In genomic region chr18:44651453-44651852, GRCh38 we compare ENCODE assay signal across 1 cellular context.
TF ChIP-seq lines count a peak whose summit lies in the region.

No MANE protein-coding gene starts in this region.

TF ChIP-seq in K562, 482 proteins besides CTCF, POLR2A, EP300 and RAD21 (continued from another document and continues in another):
- TF ChIP-seq HSF4 (CRISPR knock-in tag; IDR thresholded peaks at IDR 0.05; ENCODE audit: borderline replicate concordance) = no peak
- no peak for TF ChIP-seq RBM25 (IDR thresholded peaks at IDR 0.05; ENCODE audit: low read depth, low read length, severe bottlenecking)
- TF ChIP-seq USF1 (CRISPR knock-in tag; IDR thresholded peaks at IDR 0.05) = no peak
- TF ChIP-seq CAMTA2 (CRISPR knock-in tag; conservative IDR thresholded peaks at IDR 0.05) = no peak
- TF ChIP-seq, protein P1, sequence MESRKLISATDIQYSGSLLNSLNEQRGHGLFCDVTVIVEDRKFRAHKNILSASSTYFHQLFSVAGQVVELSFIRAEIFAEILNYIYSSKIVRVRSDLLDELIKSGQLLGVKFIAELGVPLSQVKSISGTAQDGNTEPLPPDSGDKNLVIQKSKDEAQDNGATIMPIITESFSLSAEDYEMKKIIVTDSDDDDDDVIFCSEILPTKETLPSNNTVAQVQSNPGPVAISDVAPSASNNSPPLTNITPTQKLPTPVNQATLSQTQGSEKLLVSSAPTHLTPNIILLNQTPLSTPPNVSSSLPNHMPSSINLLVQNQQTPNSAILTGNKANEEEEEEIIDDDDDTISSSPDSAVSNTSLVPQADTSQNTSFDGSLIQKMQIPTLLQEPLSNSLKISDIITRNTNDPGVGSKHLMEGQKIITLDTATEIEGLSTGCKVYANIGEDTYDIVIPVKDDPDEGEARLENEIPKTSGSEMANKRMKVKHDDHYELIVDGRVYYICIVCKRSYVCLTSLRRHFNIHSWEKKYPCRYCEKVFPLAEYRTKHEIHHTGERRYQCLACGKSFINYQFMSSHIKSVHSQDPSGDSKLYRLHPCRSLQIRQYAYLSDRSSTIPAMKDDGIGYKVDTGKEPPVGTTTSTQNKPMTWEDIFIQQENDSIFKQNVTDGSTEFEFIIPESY (CRISPR knock-in tag; IDR thresholded peaks at IDR 0.05) = no peak
- TF ChIP-seq BCOR (IDR thresholded peaks at IDR 0.05) = no peak
- TF ChIP-seq ZFX (CRISPR knock-in tag; IDR thresholded peaks at IDR 0.05) = no peak
- TF ChIP-seq ZNF316 (IDR thresholded peaks at IDR 0.05) = no peak
- TF ChIP-seq, protein P2, sequence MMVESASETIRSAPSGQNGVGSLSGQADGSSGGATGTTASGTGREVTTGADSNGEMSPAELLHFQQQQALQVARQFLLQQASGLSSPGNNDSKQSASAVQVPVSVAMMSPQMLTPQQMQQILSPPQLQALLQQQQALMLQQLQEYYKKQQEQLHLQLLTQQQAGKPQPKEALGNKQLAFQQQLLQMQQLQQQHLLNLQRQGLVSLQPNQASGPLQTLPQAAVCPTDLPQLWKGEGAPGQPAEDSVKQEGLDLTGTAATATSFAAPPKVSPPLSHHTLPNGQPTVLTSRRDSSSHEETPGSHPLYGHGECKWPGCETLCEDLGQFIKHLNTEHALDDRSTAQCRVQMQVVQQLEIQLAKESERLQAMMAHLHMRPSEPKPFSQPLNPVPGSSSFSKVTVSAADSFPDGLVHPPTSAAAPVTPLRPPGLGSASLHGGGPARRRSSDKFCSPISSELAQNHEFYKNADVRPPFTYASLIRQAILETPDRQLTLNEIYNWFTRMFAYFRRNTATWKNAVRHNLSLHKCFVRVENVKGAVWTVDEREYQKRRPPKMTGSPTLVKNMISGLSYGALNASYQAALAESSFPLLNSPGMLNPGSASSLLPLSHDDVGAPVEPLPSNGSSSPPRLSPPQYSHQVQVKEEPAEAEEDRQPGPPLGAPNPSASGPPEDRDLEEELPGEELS (CRISPR knock-in tag; IDR thresholded peaks at IDR 0.05; ENCODE audit: borderline replicate concordance) = no peak
- no peak for TF ChIP-seq GTF3C2 (IDR thresholded peaks at IDR 0.05; ENCODE audit: borderline replicate concordance, extremely low read depth, insufficient read length)
- TF ChIP-seq ZNF431 (CRISPR knock-in tag; IDR thresholded peaks at IDR 0.05) = no peak
- no peak for TF ChIP-seq MEF2D (tag; conservative IDR thresholded peaks at IDR 0.05; ENCODE audit: low read depth)
- TF ChIP-seq HINFP (tag; conservative IDR thresholded peaks at IDR 0.05; ENCODE audit: low read depth) = no peak
- TF ChIP-seq TFE3 (CRISPR knock-in tag; IDR thresholded peaks at IDR 0.05) = no peak
- TF ChIP-seq, protein P3, sequence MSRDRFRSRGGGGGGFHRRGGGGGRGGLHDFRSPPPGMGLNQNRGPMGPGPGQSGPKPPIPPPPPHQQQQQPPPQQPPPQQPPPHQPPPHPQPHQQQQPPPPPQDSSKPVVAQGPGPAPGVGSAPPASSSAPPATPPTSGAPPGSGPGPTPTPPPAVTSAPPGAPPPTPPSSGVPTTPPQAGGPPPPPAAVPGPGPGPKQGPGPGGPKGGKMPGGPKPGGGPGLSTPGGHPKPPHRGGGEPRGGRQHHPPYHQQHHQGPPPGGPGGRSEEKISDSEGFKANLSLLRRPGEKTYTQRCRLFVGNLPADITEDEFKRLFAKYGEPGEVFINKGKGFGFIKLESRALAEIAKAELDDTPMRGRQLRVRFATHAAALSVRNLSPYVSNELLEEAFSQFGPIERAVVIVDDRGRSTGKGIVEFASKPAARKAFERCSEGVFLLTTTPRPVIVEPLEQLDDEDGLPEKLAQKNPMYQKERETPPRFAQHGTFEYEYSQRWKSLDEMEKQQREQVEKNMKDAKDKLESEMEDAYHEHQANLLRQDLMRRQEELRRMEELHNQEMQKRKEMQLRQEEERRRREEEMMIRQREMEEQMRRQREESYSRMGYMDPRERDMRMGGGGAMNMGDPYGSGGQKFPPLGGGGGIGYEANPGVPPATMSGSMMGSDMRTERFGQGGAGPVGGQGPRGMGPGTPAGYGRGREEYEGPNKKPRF (IDR thresholded peaks at IDR 0.05; ENCODE audit: low read depth, low read length) = no peak
- no peak for TF ChIP-seq SREBF1 (IDR thresholded peaks at IDR 0.05; ENCODE audit: borderline replicate concordance, low read depth, low read length)
- TF ChIP-seq GATA2 (CRISPR knock-in tag; IDR thresholded peaks at IDR 0.05) = no peak
- TF ChIP-seq, protein P4, sequence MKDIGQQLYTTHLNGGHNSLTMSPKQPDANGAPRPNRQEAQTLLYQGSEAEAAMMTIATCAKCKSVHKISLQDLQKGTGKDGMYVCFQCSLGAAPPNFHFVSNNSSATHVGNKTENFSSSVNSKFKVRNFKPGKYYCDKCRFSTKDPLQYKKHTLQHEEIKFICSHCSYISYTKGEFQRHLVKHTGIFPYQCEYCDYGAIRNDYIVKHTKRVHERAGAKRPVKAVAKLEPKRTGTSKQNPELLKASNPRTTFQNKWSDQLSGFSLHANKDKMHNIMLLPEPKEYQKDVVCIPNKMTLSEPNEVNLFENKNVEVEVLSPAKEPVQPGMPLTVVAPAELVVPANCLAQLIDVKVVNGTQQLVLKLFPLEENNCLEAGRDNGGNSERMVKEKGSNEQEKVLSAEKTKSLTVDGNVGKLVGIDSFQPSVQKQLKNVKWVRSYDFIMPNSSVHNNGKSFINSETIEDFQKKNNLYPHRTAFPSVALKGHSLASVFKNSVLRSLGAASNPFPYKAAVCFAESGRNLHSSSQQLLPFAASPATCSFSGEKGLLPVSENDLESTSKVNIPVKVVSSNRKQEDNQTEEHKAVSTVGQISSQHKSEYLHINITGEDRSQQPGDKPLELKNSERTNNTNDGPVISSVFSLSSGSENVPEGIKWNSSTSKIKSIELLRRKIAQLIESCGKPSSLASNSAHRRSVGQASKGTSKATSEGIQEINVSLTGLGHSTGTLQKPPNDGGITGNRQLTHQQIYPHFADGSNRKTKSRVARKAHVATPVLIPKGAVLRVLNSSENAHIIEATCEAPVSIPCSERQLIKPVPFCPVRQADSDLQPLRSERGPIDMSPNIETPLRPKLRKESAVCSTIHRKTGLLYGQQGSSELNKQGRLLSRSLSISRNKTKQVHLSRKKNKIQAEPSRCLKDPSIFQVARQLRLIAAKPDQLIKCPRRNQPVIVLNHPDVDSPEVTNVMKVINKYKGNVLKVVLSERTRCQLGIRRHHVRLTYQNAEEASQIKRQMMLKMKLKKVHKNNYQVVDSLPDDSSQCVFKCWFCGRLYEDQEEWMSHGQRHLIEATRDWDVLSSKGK (CRISPR knock-in tag; IDR thresholded peaks at IDR 0.05) = no peak
- no peak for TF ChIP-seq ZNF280A (IDR thresholded peaks at IDR 0.05; ENCODE audit: low read depth, partially characterized antibody)
- no peak for TF ChIP-seq TRIM28 (IDR thresholded peaks at IDR 0.05)
- no peak for TF ChIP-seq RBFOX2 (IDR thresholded peaks at IDR 0.05; ENCODE audit: low read depth, low read length)
- TF ChIP-seq CBFA2T3 (IDR thresholded peaks at IDR 0.05) = peak; percentile 35; the same call in 1 of the 2 replicates
- no peak for TF ChIP-seq MAFG (tag; conservative IDR thresholded peaks at IDR 0.05)
- no peak for TF ChIP-seq CREBBP (IDR thresholded peaks at IDR 0.05; ENCODE audit: low read depth, low read length)
- no peak for TF ChIP-seq TFAM (CRISPR knock-in tag; conservative IDR thresholded peaks at IDR 0.05)
- peak; percentile 58 for TF ChIP-seq JUN (IDR thresholded peaks at IDR 0.05; ENCODE audit: borderline replicate concordance, low read depth, low read length)
- no peak for TF ChIP-seq JUN (CRISPR knock-in tag; IDR thresholded peaks at IDR 0.05; ENCODE audit: borderline replicate concordance)
- no peak for TF ChIP-seq SMAD2 (IDR thresholded peaks at IDR 0.05; ENCODE audit: low read depth, low read length)
- TF ChIP-seq DACH1 (IDR thresholded peaks at IDR 0.05; ENCODE audit: partially characterized antibody) = no peak
- no peak for TF ChIP-seq ZNF146 (CRISPR knock-in tag; IDR thresholded peaks at IDR 0.05; ENCODE audit: unreplicated experiment)
- peak in 1 of 2 experiments; percentile 33; a peak in 1 of 4 replicates for TF ChIP-seq RCOR1 (IDR thresholded peaks at IDR 0.05; ENCODE audit: borderline replicate concordance in 1 of 2, low read depth in 2 of 2, low read length in 2 of 2)
- TF ChIP-seq, protein P5, sequence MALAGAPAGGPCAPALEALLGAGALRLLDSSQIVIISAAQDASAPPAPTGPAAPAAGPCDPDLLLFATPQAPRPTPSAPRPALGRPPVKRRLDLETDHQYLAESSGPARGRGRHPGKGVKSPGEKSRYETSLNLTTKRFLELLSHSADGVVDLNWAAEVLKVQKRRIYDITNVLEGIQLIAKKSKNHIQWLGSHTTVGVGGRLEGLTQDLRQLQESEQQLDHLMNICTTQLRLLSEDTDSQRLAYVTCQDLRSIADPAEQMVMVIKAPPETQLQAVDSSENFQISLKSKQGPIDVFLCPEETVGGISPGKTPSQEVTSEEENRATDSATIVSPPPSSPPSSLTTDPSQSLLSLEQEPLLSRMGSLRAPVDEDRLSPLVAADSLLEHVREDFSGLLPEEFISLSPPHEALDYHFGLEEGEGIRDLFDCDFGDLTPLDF (CRISPR knock-in tag; IDR thresholded peaks at IDR 0.05) = no peak
- no peak for TF ChIP-seq HMG20A (CRISPR knock-in tag; conservative IDR thresholded peaks at IDR 0.05)
- TF ChIP-seq ZFP30 (CRISPR knock-in tag; IDR thresholded peaks at IDR 0.05; ENCODE audit: borderline replicate concordance) = no peak
- TF ChIP-seq, protein P6, sequence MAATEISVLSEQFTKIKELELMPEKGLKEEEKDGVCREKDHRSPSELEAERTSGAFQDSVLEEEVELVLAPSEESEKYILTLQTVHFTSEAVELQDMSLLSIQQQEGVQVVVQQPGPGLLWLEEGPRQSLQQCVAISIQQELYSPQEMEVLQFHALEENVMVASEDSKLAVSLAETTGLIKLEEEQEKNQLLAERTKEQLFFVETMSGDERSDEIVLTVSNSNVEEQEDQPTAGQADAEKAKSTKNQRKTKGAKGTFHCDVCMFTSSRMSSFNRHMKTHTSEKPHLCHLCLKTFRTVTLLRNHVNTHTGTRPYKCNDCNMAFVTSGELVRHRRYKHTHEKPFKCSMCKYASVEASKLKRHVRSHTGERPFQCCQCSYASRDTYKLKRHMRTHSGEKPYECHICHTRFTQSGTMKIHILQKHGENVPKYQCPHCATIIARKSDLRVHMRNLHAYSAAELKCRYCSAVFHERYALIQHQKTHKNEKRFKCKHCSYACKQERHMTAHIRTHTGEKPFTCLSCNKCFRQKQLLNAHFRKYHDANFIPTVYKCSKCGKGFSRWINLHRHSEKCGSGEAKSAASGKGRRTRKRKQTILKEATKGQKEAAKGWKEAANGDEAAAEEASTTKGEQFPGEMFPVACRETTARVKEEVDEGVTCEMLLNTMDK (IDR thresholded peaks at IDR 0.05; ENCODE audit: borderline replicate concordance, insufficient read depth, low read depth, low read length, poor library complexity, severe bottlenecking) = no peak
- TF ChIP-seq HEY1 (CRISPR knock-in tag; IDR thresholded peaks at IDR 0.05; ENCODE audit: borderline replicate concordance) = no peak
